In the genomic region with DNA sequence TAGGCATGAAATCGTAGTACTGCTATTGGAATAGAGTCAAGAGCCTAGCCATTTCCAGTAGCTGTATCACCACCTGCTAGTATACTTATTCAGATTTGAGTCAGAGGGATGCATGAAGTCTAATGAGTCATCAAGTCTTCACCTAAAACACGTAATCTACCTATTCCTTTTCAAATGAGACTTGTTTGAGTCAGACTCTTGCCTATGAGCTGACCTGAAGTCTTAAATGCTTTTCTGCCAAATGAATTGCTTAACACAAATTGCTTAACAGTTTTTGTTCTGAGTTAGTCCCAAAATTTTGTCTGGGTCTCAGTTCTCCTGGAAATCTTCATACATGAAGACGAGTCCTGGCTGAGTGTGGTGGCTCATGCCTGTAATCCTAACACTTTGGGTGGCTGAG, we compare ENCODE assay signal across 15 cellular contexts.
DNase-seq lines count a peak whose midpoint lies in the region; ATAC-seq, FAIRE-seq and TF ChIP-seq lines count a peak whose summit lies in the region.
"Had no signal": no experiment of that assay in that cellular context is flagged by ENCODE, and none has a peak within 500 bp of the region (broad histone marks: within the 10 kb centered on the region; RNA-seq: fewer than 3 reads in every experiment).

No MANE protein-coding gene starts in this region.

- POLR2A ChIA-PET in endothelial cell of umbilical vein (lab: Charles Lee), result no interaction called here

- H4K20me1 ChIP-seq in endothelial cell of umbilical vein (replicated peaks; ENCODE audit: control insufficient read depth, extremely low read depth, insufficient read depth, low read length), result no peaks in the 10 kb centered on the region
- H4K20me1 ChIP-seq in hepatocyte (ENCODE audit: insufficient read depth, poor library complexity, severe bottlenecking), result no peaks in the 10 kb centered on the region

- H3K79me2 ChIP-seq in endothelial cell of umbilical vein (ENCODE audit: control insufficient read depth, insufficient read depth, low read length) (no peaks in the 10 kb centered on the region), hepatocyte (no peaks in the 10 kb centered on the region)
- H3K79me2 ChIP-seq: parathyroid adenoma had no signal

- TF ChIP-seq CTCF in endothelial cell of umbilical vein (IDR thresholded peaks at IDR 0.05; ENCODE audit: extremely low read depth in 1 of 2, insufficient read depth in 1 of 2, low read depth in 1 of 2, low read length in 2 of 2), result no peak
- no peak for TF ChIP-seq CTCF in hepatocyte (IDR thresholded peaks at IDR 0.05; ENCODE audit: poor library complexity)

- H2AFZ ChIP-seq in endothelial cell of umbilical vein (ENCODE audit: low read depth, low read length), result no peak overlapping the region
- no peak overlapping the region for H2AFZ ChIP-seq in hepatocyte
- H2AFZ ChIP-seq: parathyroid adenoma had no signal

- dilution Hi-C loops in endothelial cell of umbilical vein (cut with MboI; ENCODE audit: extremely low pct_ligation_motif_present, low sequenced_read_pairs), result no loop called here

- no peak for ATAC-seq in GM18867 (IDR thresholded peaks at IDR 0.05; ENCODE audit: unreplicated experiment)
- ATAC-seq: HepG2 had no signal

- 89% methylated on average over 3 of the region's 3 CpGs for WGBS in hepatocyte (ENCODE audit: low lambda C conversion rate, missing lambda C conversion rate)

- CTCF ChIA-PET in endothelial cell of umbilical vein (lab: Charles Lee), result interaction anchor here (1.9 kb wide), 1 partner anchor 14 kb away, joined by 4 read pairs; no protein-coding TSS in a partner anchor

- no peak for FAIRE-seq in endothelial cell of umbilical vein (lab: Jason Lieb, UNC)
- FAIRE-seq: HepG2 had no signal

- no TSS peak for BruUV-seq in endothelial cell of umbilical vein (replicated peaks; lab: Mats Ljungman, UMichigan)

- H3K27me3 ChIP-seq in endothelial cell of umbilical vein (ENCODE audit: control insufficient read depth in 2 of 2, insufficient read depth in 2 of 2, low read length in 2 of 2) (no peaks in the 10 kb centered on the region), hepatocyte (no peaks in the 10 kb centered on the region)

- H3K4me3 ChIP-seq in endothelial cell of umbilical vein (replicated peaks in 1 of 3; ENCODE audit: insufficient read depth in 1 of 3, low read depth in 1 of 3, low read length in 3 of 3), result no peak overlapping the region
- H3K4me3 ChIP-seq in hepatocyte, result no peak overlapping the region

- H3K27ac ChIP-seq in endothelial cell of umbilical vein (ENCODE audit: insufficient read depth, low read depth, low read length) (no peak overlapping the region), hepatocyte (no peak overlapping the region)
- H3K27ac ChIP-seq: parathyroid adenoma had no signal

- no peak overlapping the region for H3K9ac ChIP-seq in endothelial cell of umbilical vein (replicated peaks; ENCODE audit: extremely low read depth, insufficient read depth, low read length)
- H3K9ac ChIP-seq: parathyroid adenoma had no signal

- TF ChIP-seq POLR2A in endothelial cell of umbilical vein (IDR thresholded peaks at IDR 0.05; ENCODE audit: low read depth, low read length), result no peak

- H3K9me1 ChIP-seq in endothelial cell of umbilical vein (replicated peaks; ENCODE audit: control insufficient read depth, extremely low read depth, insufficient read depth, low read length), result no peaks in the 10 kb centered on the region

- no peak overlapping the region for H3K4me2 ChIP-seq in endothelial cell of umbilical vein (ENCODE audit: insufficient read depth, low read length)
- H3K4me2 ChIP-seq in hepatocyte, result no peak overlapping the region

- H3K4me1 ChIP-seq in endothelial cell of umbilical vein (ENCODE audit: control insufficient read depth, extremely low read depth, insufficient read depth, low read length), result no peaks in the 10 kb centered on the region
- no peaks in the 10 kb centered on the region for H3K4me1 ChIP-seq in hepatocyte (ENCODE audit: insufficient read depth)
- H3K4me1 ChIP-seq: parathyroid adenoma had no signal

- DNase-seq in EL, result peak; percentile 18
- DNase-seq in LHCN-M2 (ENCODE audit: low read depth), result peak; percentile 74
- no peak for DNase-seq in endothelial cell of umbilical vein (ENCODE audit: low read depth, low spot score)
- DNase-seq in myocyte (ENCODE audit: low read depth), result peak; percentile 58
- no peak for DNase-seq in activated gamma-delta T cell treated with Interleukin-2 at 50 U/mL for 16 hours
- DNase-seq in superior temporal gyrus (ENCODE audit: extremely low spot score), result no peak
- DNase-seq in hepatocyte (ENCODE audit: low spot score), result no peak
- DNase-seq: activated CD4-positive, alpha-beta T cell treated with anti-CD3 and anti-CD28 coated beads for 1 hour; activated gamma-delta T cell; CD8-positive, alpha-beta memory T cell; NCI-H748 treated with DMSO at 0.1 percent for 48 hours; stimulated activated CD4-positive, alpha-beta T cell treated with anti-CD3 and anti-CD28 coated beads, Interleukin-4, amount 100 ng/mL, for 1 hour had no signal

- H3K9me2 ChIP-seq in hepatocyte (replicated peaks; ENCODE audit: insufficient read depth), result no peaks in the 10 kb centered on the region

- no peaks in the 10 kb centered on the region for H3K36me3 ChIP-seq in endothelial cell of umbilical vein (ENCODE audit: control insufficient read depth in 2 of 2, extremely low read depth in 1 of 2, insufficient read depth in 2 of 2, low read length in 2 of 2)
- no peaks in the 10 kb centered on the region for H3K36me3 ChIP-seq in hepatocyte (replicated peaks; ENCODE audit: insufficient read depth, low read depth)

- H3K9me3 ChIP-seq in endothelial cell of umbilical vein (replicated peaks; ENCODE audit: control insufficient read depth, insufficient read depth, low read length) (no peaks in the 10 kb centered on the region), hepatocyte (ENCODE audit: low read depth) (no peaks in the 10 kb centered on the region)

- intact Hi-C loops in endothelial cell of umbilical vein (cut with micrococcal nuclease), result loop anchor here (1.0 kb wide), 1 partner anchor 10 kb away; no protein-coding TSS in a partner anchor

TF ChIP-seq in endothelial cell of umbilical vein, 7 proteins besides CTCF, POLR2A, EP300 and RAD21:
- TF ChIP-seq FOS (IDR thresholded peaks at IDR 0.05; ENCODE audit: borderline replicate concordance, insufficient read depth, low read length), result no peak
- peak; percentile 14 for TF ChIP-seq JUN (IDR thresholded peaks at IDR 0.05; ENCODE audit: borderline replicate concordance, insufficient read depth, insufficient read length, low read depth)
TF ChIP-seq in endothelial cell of umbilical vein: peak in this region for 1.

Comparison
In these comparisons a context has a peak if more than half of its experiments do, and no peak if none do; other contexts are left out.
1. DNase-seq: peak in EL (single experiment), LHCN-M2 (single experiment) and myocyte (single experiment); none in endothelial cell of umbilical vein (single experiment), activated gamma-delta T cell treated with Interleukin-2 at 50 U/mL for 16 hours (single experiment), superior temporal gyrus (single experiment) and hepatocyte (single experiment).